16 cellular contexts compared by ENCODE assay signal in genomic region chr5:60352992-60353391, GRCh38.
"Had no signal": no experiment of that assay in that cellular context is flagged by ENCODE, and none has a peak within 500 bp of the region (broad histone marks: within the 10 kb centered on the region; RNA-seq: fewer than 3 reads in every experiment).

No MANE protein-coding gene starts in this region.

- H3K36me3 ChIP-seq: adrenal gland, neural progenitor cell, right lobe of liver, upper lobe of right lung had no signal

- H2AFZ ChIP-seq: neural progenitor cell had no signal

- H3K4me2 ChIP-seq: neural progenitor cell had no signal

- H3K27me3 ChIP-seq: adrenal gland, neural progenitor cell, right lobe of liver, upper lobe of right lung had no signal

- H3K9me3 ChIP-seq: adrenal gland, right lobe of liver, upper lobe of right lung had no signal

- H3K27ac ChIP-seq: adrenal gland, neural progenitor cell, right lobe of liver, upper lobe of right lung had no signal

- H3K4me3 ChIP-seq: adrenal gland, neural progenitor cell, right lobe of liver, upper lobe of right lung had no signal

- H3K9ac ChIP-seq: neural progenitor cell had no signal

- H3K4me1 ChIP-seq: adrenal gland, right lobe of liver, upper lobe of right lung had no signal

- DNase-seq: activated CD4-positive, CD25-positive, alpha-beta regulatory T cell treated with anti-CD3 and anti-CD28 coated beads, Interleukin-2, amount 50 U/mL, for 72 hours; activated effector memory CD4-positive, alpha-beta T cell treated with anti-CD3 and anti-CD28 coated beads, Interleukin-2, amount 50 U/mL, for 16 hours; activated naive CD4-positive, alpha-beta T cell treated with anti-CD3 and anti-CD28 coated beads, Interleukin-2, amount 50 U/mL, for 16 hours; activated T-cell treated with anti-CD3 and anti-CD28 coated beads, Interleukin-2, amount 50 U/mL, for 72 hours; adrenal gland; cerebellar nuclear complex; effector memory CD8-positive, alpha-beta T cell; immature natural killer cell; kidney glomerular epithelial cell; naive thymus-derived CD4-positive, alpha-beta T cell; right lobe of liver; small intestine; stimulated activated CD4-positive, alpha-beta T cell treated with anti-CD3 and anti-CD28 coated beads, Interleukin-15, amount 100 ng/mL, for 24 hours; stimulated activated CD4-positive, alpha-beta T cell treated with anti-CD3 and anti-CD28 coated beads, Interleukin-2, amount 100 ng/mL, for 48 hours; upper lobe of right lung had no signal

- ATAC-seq: activated T-cell treated with anti-CD3 and anti-CD28 coated beads, Interleukin-2, amount 50 U/mL, for 72 hours; effector memory CD8-positive, alpha-beta T cell; naive thymus-derived CD4-positive, alpha-beta T cell; right lobe of liver; upper lobe of right lung had no signal
